ENCODE assay signal across 8 cellular contexts in genomic region chr17:45160505-45161287, GRCh38. TPM values are rescaled to one million over a fixed set of nuclear protein-coding genes. Genes with fewer than 3 reads are reported as not detected.
DNase-seq lines count a peak whose midpoint lies in the region; ATAC-seq and TF ChIP-seq lines count a peak whose summit lies in the region.

No MANE protein-coding gene starts in this region.

- WGBS in lung, 2 donors, result 0 to 1% methylated on average over 37 to 47 of the region's 47 CpGs

- H3K4me1 Mint-ChIP-seq in HFFc6 (ENCODE audit: low read depth), result peaks cover 47% of the 10 kb centered on the region
- peaks cover 40% of the 10 kb centered on the region for H3K4me1 Mint-ChIP-seq in activated CD4-positive, alpha-beta T cell treated with anti-CD3 and anti-CD28 coated beads, Interleukin-2, amount 10 ng/mL, durations not matched to agents 24 days and 14 days

- peak overlapping the region; percentile 99 for H3K4me3 Mint-ChIP-seq in HFFc6
- peak overlapping the region; percentile 99 for H3K4me3 Mint-ChIP-seq in activated CD4-positive, alpha-beta T cell treated with anti-CD3 and anti-CD28 coated beads, Interleukin-2, amount 10 ng/mL, durations not matched to agents 24 days and 14 days

- peak overlapping the region; percentile 98 to 100 for H3K27ac ChIP-seq in lung (ENCODE audit: low read depth in 1 of 2, low read length in 1 of 2)

- no peaks in the 10 kb centered on the region for H3K9me3 ChIP-seq in lung (ENCODE audit: control insufficient read depth in 2 of 2, insufficient read depth in 1 of 2, low read length in 1 of 2)

- H3K27me3 ChIP-seq in lung (ENCODE audit: control insufficient read depth, insufficient read depth), result no peaks in the 10 kb centered on the region

- H3K4me1 ChIP-seq in lung (ENCODE audit: control insufficient read depth in 2 of 2, insufficient read depth in 2 of 2, low read length in 2 of 2), result peaks cover 0 to 11% of the 10 kb centered on the region in 2 donors

- H3K36me3 ChIP-seq in lung (ENCODE audit: control insufficient read depth in 2 of 2, insufficient read depth in 2 of 2, low read length in 2 of 2), result no peaks in the 10 kb centered on the region

- H3K27me3 Mint-ChIP-seq in HFFc6 (ENCODE audit: insufficient read depth), result no peaks in the 10 kb centered on the region
- H3K27me3 Mint-ChIP-seq in activated CD4-positive, alpha-beta T cell treated with anti-CD3 and anti-CD28 coated beads, Interleukin-2, amount 10 ng/mL, durations not matched to agents 24 days and 14 days, result no peaks in the 10 kb centered on the region

- no peaks in the 10 kb centered on the region for H3K9me3 Mint-ChIP-seq in HFFc6
- H3K9me3 Mint-ChIP-seq in activated CD4-positive, alpha-beta T cell treated with anti-CD3 and anti-CD28 coated beads, Interleukin-2, amount 10 ng/mL, durations not matched to agents 24 days and 14 days, result no peaks in the 10 kb centered on the region

- H3K27ac Mint-ChIP-seq in HFFc6, result peak overlapping the region; percentile 99
- peak overlapping the region; percentile 98 for H3K27ac Mint-ChIP-seq in activated CD4-positive, alpha-beta T cell treated with anti-CD3 and anti-CD28 coated beads, Interleukin-2, amount 10 ng/mL, durations not matched to agents 24 days and 14 days

- ATAC-seq in lung (ENCODE audit: insufficient read depth, low FRiP score), result peak; percentile 27

- H3K36me3 Mint-ChIP-seq in HFFc6 (ENCODE audit: low read depth), result peaks cover 26% of the 10 kb centered on the region
- H3K36me3 Mint-ChIP-seq in activated CD4-positive, alpha-beta T cell treated with anti-CD3 and anti-CD28 coated beads, Interleukin-2, amount 10 ng/mL, durations not matched to agents 24 days and 14 days (ENCODE audit: low read depth), result peaks cover 29% of the 10 kb centered on the region

- TF ChIP-seq CTCF in GM10266 (IDR thresholded peaks at IDR 0.05; ENCODE audit: control insufficient read depth, insufficient read depth, low read depth, missing control alignments), result peak; percentile 30
- peak; percentile 62; the same call in 1 of the 2 replicates for TF ChIP-seq CTCF in HFFc6 (IDR thresholded peaks at IDR 0.05)
- TF ChIP-seq CTCF in lung (IDR thresholded peaks at IDR 0.05; ENCODE audit: control extremely low read depth, extremely low read depth), result no peak

- intact Hi-C loops in activated CD4-positive, alpha-beta T cell treated with anti-CD3 and anti-CD28 coated beads, Interleukin-2, amount 10 ng/mL, durations not matched to agents 24 days and 14 days (cut with micrococcal nuclease), result loop anchor here (1.0 to 2.0 kb wide), 4 partner anchors 12 to 146 kb away; partner anchors contain the start of genes ACBD4 and HEXIM1

- DNase-seq in GM10266 (ENCODE audit: extremely low spot score), result no peak
- peak; percentile 36 for DNase-seq in HFFc6
- peak; percentile 13 for DNase-seq in NCI-H1436 treated with DMSO at 0.1 percent for 48 hours (lab: John Stamatoyannopoulos, UW)
- peak; percentile 88 for DNase-seq in activated CD4-positive, alpha-beta T cell treated with anti-CD3 and anti-CD28 coated beads, Interleukin-2, amount 10 ng/mL, durations not matched to agents 24 days and 14 days
- DNase-seq in dermis blood vessel endothelial cell, result peak; percentile 82
- peak; percentile 64 for DNase-seq in lung (ENCODE audit: low spot score)
- peak; percentile 34 to 50 for DNase-seq in stimulated activated CD8-positive, alpha-beta memory T cell treated with anti-CD3 and anti-CD28 coated beads, Interleukin-15, amount 100 ng/mL, for 4 hours (ENCODE audit: low read depth in 2 of 2)
- no peak for DNase-seq in NCI-H446 treated with DMSO at 0.1 percent for 48 hours (lab: John Stamatoyannopoulos, UW)

- peak overlapping the region; percentile 90 for H3K4me3 ChIP-seq in lung

RNA-seq across cellular contexts. Expression of gene HEXIM2, which starts 1.0 kb away (rescaled TPM):
- 1 to 10 TPM; 4.8 to 9.5 (median 6.2) TPM for total RNA-seq in HFFc6 (2021; fragmentation: NEBNext Ultra II Directional; extraction: Animal tissue kit (Norgen Biotek cat#: 25700))
- total RNA-seq in activated CD4-positive, alpha-beta T cell treated with anti-CD3 and anti-CD28 coated beads, Interleukin-2, amount 10 ng/mL, durations not matched to agents 24 days and 14 days, result 6.7 and 7.0 TPM in 2 replicates
- total RNA-seq in dermis blood vessel endothelial cell, result 4.1 and 4.8 TPM in 2 replicates
- 10 to 100 TPM in 1 of 2 donors, 1 to 10 TPM in 1; 7.6 to 10.6 TPM for total RNA-seq in lung
- 1 to 10 TPM; 4.3 to 6.5 TPM for polyA plus RNA-seq in lung

RNA-seq across cellular contexts. Expression of gene HEXIM1, which starts 12.4 kb away (rescaled TPM):
- total RNA-seq in HFFc6 (2021; fragmentation: NEBNext Ultra II Directional; extraction: Animal tissue kit (Norgen Biotek cat#: 25700)), result 10 to 100 TPM; 31.8 to 42.0 (median 34.5) TPM
- total RNA-seq in activated CD4-positive, alpha-beta T cell treated with anti-CD3 and anti-CD28 coated beads, Interleukin-2, amount 10 ng/mL, durations not matched to agents 24 days and 14 days, result 47.3 and 48.0 TPM in 2 replicates
- 7.0 and 11.0 TPM in 2 replicates for total RNA-seq in dermis blood vessel endothelial cell
- total RNA-seq in lung, result 10 to 100 TPM; 25.3 to 34.4 TPM
- polyA plus RNA-seq in lung, result 10 to 100 TPM; 14.5 to 18.7 TPM

RNA-seq across cellular contexts. Expression of gene ACBD4, which starts 25.2 kb away (rescaled TPM):
- total RNA-seq in HFFc6 (2021; fragmentation: NEBNext Ultra II Directional; extraction: Animal tissue kit (Norgen Biotek cat#: 25700)), result 1 to 10 TPM; 5.0 to 8.0 (median 6.5) TPM
- total RNA-seq in activated CD4-positive, alpha-beta T cell treated with anti-CD3 and anti-CD28 coated beads, Interleukin-2, amount 10 ng/mL, durations not matched to agents 24 days and 14 days, result 13.5 and 14.7 TPM in 2 replicates
- total RNA-seq in dermis blood vessel endothelial cell, result 4.5 and 4.9 TPM in 2 replicates
- 10 to 100 TPM; 12.6 to 12.7 TPM for total RNA-seq in lung
- polyA plus RNA-seq in lung, result 10 to 100 TPM in 1 of 2 donors, 1 to 10 TPM in 1; 7.8 to 15.7 TPM

RNA-seq across cellular contexts. Expression of gene PLCD3, which starts 28.4 kb away (rescaled TPM):
- 100 to 1,000 TPM in 1 of 6 experiments, 10 to 100 TPM in 5; 77.2 to 112 (median 83.8) TPM for total RNA-seq in HFFc6 (2021; fragmentation: NEBNext Ultra II Directional; extraction: Animal tissue kit (Norgen Biotek cat#: 25700))
- total RNA-seq in activated CD4-positive, alpha-beta T cell treated with anti-CD3 and anti-CD28 coated beads, Interleukin-2, amount 10 ng/mL, durations not matched to agents 24 days and 14 days, result 4.9 and 5.8 TPM in 2 replicates
- 51.3 and 51.4 TPM in 2 replicates for total RNA-seq in dermis blood vessel endothelial cell
- total RNA-seq in lung, result 10 to 100 TPM in 1 of 2 donors, 1 to 10 TPM in 1; 3.6 to 43.3 TPM
- polyA plus RNA-seq in lung, result 10 to 100 TPM; 13.6 to 24.2 TPM

Comparison
In these comparisons a context has a peak if more than half of its experiments do, and no peak if none do; other contexts are left out.
1. DNase-seq: peak in HFFc6 (single experiment), NCI-H1436 treated with DMSO at 0.1 percent for 48 hours (single experiment), activated CD4-positive, alpha-beta T cell treated with anti-CD3 and anti-CD28 coated beads, Interleukin-2, amount 10 ng/mL, durations not matched to agents 24 days and 14 days (single experiment), dermis blood vessel endothelial cell (single experiment), lung (single experiment) and stimulated activated CD8-positive, alpha-beta memory T cell treated with anti-CD3 and anti-CD28 coated beads, Interleukin-15, amount 100 ng/mL, for 4 hours (2 of 2); none in GM10266 (single experiment) and NCI-H446 treated with DMSO at 0.1 percent for 48 hours (single experiment).